Comparison of ENCODE assay signal across 11 cellular contexts in genomic region chr6:150881911-150882481, GRCh38. TPM values are rescaled to one million over a fixed set of nuclear protein-coding genes. Genes with fewer than 3 reads are reported as not detected.
DNase-seq lines count a peak whose midpoint lies in the region; ATAC-seq and TF ChIP-seq lines count a peak whose summit lies in the region.
"Had no signal": no experiment of that assay in that cellular context is flagged by ENCODE, and none has a peak within 500 bp of the region (broad histone marks: within the 10 kb centered on the region; RNA-seq: fewer than 3 reads in every experiment).

No MANE protein-coding gene starts in this region.

- H3K9me3 Mint-ChIP-seq in endodermal cell, result no peaks in the 10 kb centered on the region
- no peaks in the 10 kb centered on the region for H3K9me3 Mint-ChIP-seq in T-helper 2 cell treated with Interferon-gamma antibody and Interleukin-4, amounts not matched to agents 5 μg/mL and 100 μg/mL, for 36 hours
- H3K9me3 Mint-ChIP-seq: central memory CD8-positive, alpha-beta T cell had no signal

- H3K27me3 Mint-ChIP-seq in endodermal cell (ENCODE audit: insufficient read depth), result no peaks in the 10 kb centered on the region
- no peaks in the 10 kb centered on the region for H3K27me3 Mint-ChIP-seq in T-helper 2 cell treated with Interferon-gamma antibody and Interleukin-4, amounts not matched to agents 5 μg/mL and 100 μg/mL, for 36 hours (ENCODE audit: low read depth)
- H3K27me3 Mint-ChIP-seq: central memory CD8-positive, alpha-beta T cell had no signal

- no peak overlapping the region for H3K27ac Mint-ChIP-seq in endodermal cell
- no peak overlapping the region for H3K27ac Mint-ChIP-seq in T-helper 2 cell treated with Interferon-gamma antibody and Interleukin-4, amounts not matched to agents 5 μg/mL and 100 μg/mL, for 36 hours

- intact Hi-C loops in mucosa of descending colon (cut with DNase I, micrococcal nuclease), result no loop called here

- no peak overlapping the region for H3K9ac ChIP-seq in endodermal cell (ENCODE audit: extremely low read depth, low read length, poor library complexity, severe bottlenecking)

- peaks cover 27% of the 10 kb centered on the region for H3K4me1 Mint-ChIP-seq in endodermal cell
- peaks cover 19% of the 10 kb centered on the region for H3K4me1 Mint-ChIP-seq in T-helper 2 cell treated with Interferon-gamma antibody and Interleukin-4, amounts not matched to agents 5 μg/mL and 100 μg/mL, for 36 hours (ENCODE audit: low read depth)
- H3K4me1 Mint-ChIP-seq: central memory CD8-positive, alpha-beta T cell had no signal

- peaks cover 75% of the 10 kb centered on the region for H3K36me3 ChIP-seq in endodermal cell (ENCODE audit: control insufficient read depth, insufficient read depth, low read length)
- H3K36me3 ChIP-seq in mucosa of descending colon (ENCODE audit: low read depth), result no peaks in the 10 kb centered on the region

- H3K9me3 ChIP-seq in endodermal cell (ENCODE audit: control insufficient read depth, low read length), result no peaks in the 10 kb centered on the region
- H3K9me3 ChIP-seq in mucosa of descending colon, result no peaks in the 10 kb centered on the region

- H3K36me3 Mint-ChIP-seq in endodermal cell (ENCODE audit: low read depth), result peaks cover 51% of the 10 kb centered on the region
- H3K36me3 Mint-ChIP-seq in T-helper 2 cell treated with Interferon-gamma antibody and Interleukin-4, amounts not matched to agents 5 μg/mL and 100 μg/mL, for 36 hours (ENCODE audit: low read depth), result peaks cover 37% of the 10 kb centered on the region

- H3K4me3 Mint-ChIP-seq in endodermal cell, result no peak overlapping the region
- H3K4me3 Mint-ChIP-seq in T-helper 2 cell treated with Interferon-gamma antibody and Interleukin-4, amounts not matched to agents 5 μg/mL and 100 μg/mL, for 36 hours, result no peak overlapping the region
- H3K4me3 Mint-ChIP-seq: central memory CD8-positive, alpha-beta T cell had no signal

- peak; percentile 28 for ATAC-seq in mucosa of descending colon
- no peak for ATAC-seq in HG02642 (IDR thresholded peaks at IDR 0.05; ENCODE audit: poor library complexity, unreplicated experiment)

- H3K4me3 ChIP-seq in AG04449 (ENCODE audit: low read depth, low read length) (no peak overlapping the region), endodermal cell (ENCODE audit: low read length) (no peak overlapping the region), mucosa of descending colon (no peak overlapping the region)

- WGBS in endodermal cell (ENCODE audit: insufficient coverage in 1 of 2, insufficient read length in 1 of 2), 2 experiments, result 62 to 87% methylated on average over 2 to 3 of the region's 3 CpGs

- H3K27me3 ChIP-seq in endodermal cell (ENCODE audit: control insufficient read depth, insufficient read depth, low read length, poor library complexity, severe bottlenecking), result no peaks in the 10 kb centered on the region

- peak overlapping the region; percentile 75 for H3K27ac ChIP-seq in endodermal cell (ENCODE audit: low read depth, low read length)

- POLR2A ChIA-PET in AG04449 (lab: Yijun Ruan, JAX), result interaction anchor here (0.5 to 1.3 kb wide), 4 partner anchors 10 to 492 kb away, joined by 3 to 11 read pairs (median 4); partner anchors contain the start of gene MTHFD1L

- H3K4me1 ChIP-seq in endodermal cell (ENCODE audit: control insufficient read depth, insufficient read depth, low read length), result peaks cover 12% of the 10 kb centered on the region
- peaks cover 7% of the 10 kb centered on the region for H3K4me1 ChIP-seq in mucosa of descending colon (ENCODE audit: low read depth)

- CTCF ChIA-PET in AG04449 (lab: Yijun Ruan, JAX), result interaction anchor here (1.2 to 3.7 kb wide), 6 partner anchors 10 to 454 kb away, joined by 3 to 33 read pairs (median 12); partner anchors contain the start of gene MTHFD1L

- DNase-seq in AG04449 (ENCODE audit: low read depth, low spot score) (peak; percentile 96), NCI-H2196 (lab: John Stamatoyannopoulos, UW; ENCODE audit: unreplicated experiment) (peak; percentile 61), endodermal cell (peak; percentile 31), mucosa of descending colon (no peak), NCI-H2107 treated with DMSO at 0.1 percent for 48 hours (lab: John Stamatoyannopoulos, UW; ENCODE audit: unreplicated experiment) (no peak)
- DNase-seq in stimulated activated CD4-positive, alpha-beta T cell treated with anti-CD3 and anti-CD28 coated beads, Interleukin-4, amount 100 ng/mL, for 1 hour, result no peak
- DNase-seq in T-helper 2 cell treated with Interferon-gamma antibody and Interleukin-4, amounts not matched to agents 5 μg/mL and 100 μg/mL, for 36 hours (ENCODE audit: low spot score), result no peak
- DNase-seq: DND-41, Karpas-422 had no signal

- TF ChIP-seq CTCF in AG04449 (IDR thresholded peaks at IDR 0.05; ENCODE audit: insufficient read depth, low read length, missing control alignments), result no peak
- no peak for TF ChIP-seq CTCF in endodermal cell (conservative IDR thresholded peaks at IDR 0.05)
- TF ChIP-seq CTCF in mucosa of descending colon (IDR thresholded peaks at IDR 0.05), result no peak

RNA-seq across cellular contexts. Expression of gene MTHFD1L, which starts 16.5 kb away (rescaled TPM):
- total RNA-seq in endodermal cell (10 to 100 TPM; 70.2 to 72.6 TPM), mucosa of descending colon (10 to 100 TPM in 1 of 3 donors, 1 to 10 TPM in 2; 7.1 to 11.1 (median 8.9) TPM)
- polyA plus RNA-seq in endodermal cell (2013, experiment 1 of 2), result 47.8 TPM
- 37.2 TPM for polyA plus RNA-seq in endodermal cell (2013, experiment 2 of 2)

Comparison
In these comparisons a context has a peak if more than half of its experiments do, and no peak if none do; other contexts are left out.
1. DNase-seq: peak in AG04449 (single experiment), NCI-H2196 (single experiment) and endodermal cell (single experiment); none in mucosa of descending colon (0 of 3), NCI-H2107 treated with DMSO at 0.1 percent for 48 hours (single experiment), stimulated activated CD4-positive, alpha-beta T cell treated with anti-CD3 and anti-CD28 coated beads, Interleukin-4, amount 100 ng/mL, for 1 hour (single experiment) and T-helper 2 cell treated with Interferon-gamma antibody and Interleukin-4, amounts not matched to agents 5 μg/mL and 100 μg/mL, for 36 hours (single experiment).
2. RNA of gene MTHFD1L, which starts 16.5 kb away (total RNA-seq): 70.2 to 72.6 TPM in endodermal cell; 7.1 to 11.1 TPM in mucosa of descending colon; every median in the first group is over 4 times any median in the second.